ENCODE assay signal across 1 cellular context in genomic region chr9:785997-786396, GRCh38.
TF ChIP-seq lines count a peak whose summit lies in the region.

No MANE protein-coding gene starts in this region.

TF ChIP-seq in GM23338, 12 proteins besides CTCF, POLR2A, EP300 and RAD21 (continued from another document):
- no peak for TF ChIP-seq ZNF462 (CRISPR knock-in tag; IDR thresholded peaks at IDR 0.05)
- no peak for TF ChIP-seq ZNF331 (CRISPR knock-in tag; IDR thresholded peaks at IDR 0.05; ENCODE audit: low read depth)
- no peak for TF ChIP-seq REST (IDR thresholded peaks at IDR 0.05; ENCODE audit: unreplicated experiment)
